Comparison of ENCODE assay signal across 16 cellular contexts in the genomic region with DNA sequence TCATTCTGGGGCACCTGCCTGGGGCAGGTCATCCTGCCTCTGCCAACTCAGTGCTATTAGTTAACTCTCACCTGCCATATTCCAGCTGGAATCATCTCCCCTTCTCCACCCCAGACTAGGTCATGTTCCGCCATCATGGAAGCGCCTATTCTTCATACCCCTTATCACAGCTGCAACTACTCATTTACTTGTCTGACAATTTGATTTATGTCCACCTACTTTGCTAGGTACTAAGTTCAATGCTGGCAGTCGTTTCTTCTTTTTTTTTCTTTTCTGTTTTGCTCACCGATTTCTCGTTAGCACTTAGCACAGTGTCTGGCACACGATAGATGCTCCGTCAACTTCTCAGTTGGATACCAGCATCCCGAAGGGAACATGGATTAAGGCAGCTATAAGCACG. TPM values are rescaled to one million over a fixed set of nuclear protein-coding genes. Genes with fewer than 3 reads are reported as not detected.
A peak's percentile ranks its signal among the peaks of the same experiment; 100 is the strongest.
DNase-seq lines count a peak whose midpoint lies in the region; ATAC-seq, FAIRE-seq and TF ChIP-seq lines count a peak whose summit lies in the region.
"Had no signal": no experiment of that assay in that cellular context is flagged by ENCODE, and none has a peak within 500 bp of the region (broad histone marks: within the 10 kb centered on the region; RNA-seq: fewer than 3 reads in every experiment).

No MANE protein-coding gene starts in this region.

- peaks cover 8% of the 10 kb centered on the region for H3K36me3 Mint-ChIP-seq in activated naive CD4-positive, alpha-beta T cell treated with anti-CD3 and anti-CD28 coated beads, Interleukin-2, amount 10 ng/mL, durations not matched to agents 7 days and 5 days
- H3K36me3 Mint-ChIP-seq in progenitor cell of endocrine pancreas (ENCODE audit: insufficient read depth): peaks cover 2% of the 10 kb centered on the region

- TF ChIP-seq CTCF in OCI-LY7 (conservative IDR thresholded peaks at IDR 0.05; ENCODE audit: low read length) (no peak), H1 (IDR thresholded peaks at IDR 0.05; ENCODE audit: control extremely low read depth in 1 of 3, insufficient read depth in 1 of 3, low read depth in 1 of 3, low read length in 3 of 3) (no peak), progenitor cell of endocrine pancreas (IDR thresholded peaks at IDR 0.05; ENCODE audit: unreplicated experiment) (no peak), upper lobe of right lung (IDR thresholded peaks at IDR 0.05) (no peak)

- no peak overlapping the region for H3K23ac ChIP-seq in H1 (ENCODE audit: insufficient read length)

- H3K9me3 Mint-ChIP-seq in activated naive CD4-positive, alpha-beta T cell treated with anti-CD3 and anti-CD28 coated beads, Interleukin-2, amount 10 ng/mL, durations not matched to agents 7 days and 5 days: no peaks in the 10 kb centered on the region
- H3K9me3 Mint-ChIP-seq in progenitor cell of endocrine pancreas (ENCODE audit: low read depth): peaks cover 14% of the 10 kb centered on the region

- H4K91ac ChIP-seq in H1 (replicated peaks; ENCODE audit: insufficient read length, low read length): no peak overlapping the region

- ATAC-seq in upper lobe of right lung: no peak
- ATAC-seq in stimulated activated naive CD8-positive, alpha-beta T cell treated with anti-CD3 and anti-CD28 coated beads, Interleukin-15, Interleukin-2, amounts not matched to agents 100 U/mL and 50 U/mL, for 24 hours: no peak

- H3K9me3 ChIP-seq in OCI-LY7 (ENCODE audit: low read length) (no peaks in the 10 kb centered on the region), H1 (ENCODE audit: insufficient read depth in 2 of 2, low read depth in 1 of 2, low read length in 1 of 2) (no peaks in the 10 kb centered on the region), upper lobe of right lung (no peaks in the 10 kb centered on the region)
- H3K9me3 ChIP-seq: breast epithelium, pancreas, suprapubic skin had no signal

- peak overlapping the region; percentile 4 for H3K4me3 Mint-ChIP-seq in activated naive CD4-positive, alpha-beta T cell treated with anti-CD3 and anti-CD28 coated beads, Interleukin-2, amount 10 ng/mL, durations not matched to agents 7 days and 5 days
- H3K4me3 Mint-ChIP-seq in progenitor cell of endocrine pancreas (ENCODE audit: low read depth): peak overlapping the region; percentile 5

- H3K27ac ChIP-seq in OCI-LY7 (ENCODE audit: low read depth, low read length, poor library complexity, severe bottlenecking) (no peak overlapping the region), H1 (ENCODE audit: low read depth, low read length) (no peak overlapping the region), upper lobe of right lung (no peak overlapping the region)

- no peaks in the 10 kb centered on the region for H3K9me2 ChIP-seq in OCI-LY7 (ENCODE audit: insufficient read depth, low read length)

- POLR2A ChIA-PET in OCI-LY7 (lab: Charles Lee): no interaction called here
- POLR2A ChIA-PET in H1 (lab: Charles Lee; ENCODE audit: partially characterized antibody): no interaction called here

- no peak overlapping the region; the same call in 1 of the 2 replicates for H2AK5ac ChIP-seq in H1 (ENCODE audit: low read depth, low read length)

- H2AFZ ChIP-seq in OCI-LY7 (ENCODE audit: low read length) (peak overlapping the region; percentile 96), H1 (ENCODE audit: low read length) (no peak overlapping the region)

- WGBS in H1 (ENCODE audit: extremely low coverage in 1 of 2, insufficient coverage in 1 of 2, insufficient read length in 1 of 2, insufficient replicate concordance in 2 of 2, low coverage in 1 of 2, low lambda C conversion rate in 2 of 2, missing lambda C conversion rate in 1 of 2), 2 experiments: 93% methylated on average over 7 of the region's 9 CpGs; no CpG with 5 or more reads in 1 of the 2 experiments

- intact Hi-C loops in OCI-LY7 (cut with micrococcal nuclease; ENCODE audit: unreplicated experiment): loop anchor here (5.0 kb wide), 1 partner anchor 612 kb away; no protein-coding TSS in a partner anchor
- intact Hi-C loops in upper lobe of right lung (cut with DNase I): no loop called here

- H3K56ac ChIP-seq in H1 (replicated peaks; ENCODE audit: insufficient read length, low read depth, low read length): no peak overlapping the region

- peak overlapping the region; percentile 57; the same call in 1 of the 2 replicates for H4K8ac ChIP-seq in H1 (ENCODE audit: extremely low read depth, insufficient read depth, low read length)

- no peak for DNase-seq in activated naive CD4-positive, alpha-beta T cell treated with anti-CD3 and anti-CD28 coated beads, Interleukin-2, amount 10 ng/mL, durations not matched to agents 7 days and 5 days
- DNase-seq in activated naive CD4-positive, alpha-beta T cell treated with Interleukin-2 at 50 U/mL for 16 hours: no peak
- DNase-seq in OCI-LY7 (ENCODE audit: low spot score): no peak
- no peak for DNase-seq in H1 (ENCODE audit: low read depth in 1 of 2, low spot score in 2 of 2)
- DNase-seq in progenitor cell of endocrine pancreas (ENCODE audit: low spot score, unreplicated experiment): no peak
- DNase-seq in UCSD-AML1 (lab: John Stamatoyannopoulos, UW; ENCODE audit: unreplicated experiment): no peak
- DNase-seq in upper lobe of right lung: no peak
- DNase-seq in stimulated activated naive CD8-positive, alpha-beta T cell treated with anti-CD3 and anti-CD28 coated beads, Interleukin-15, Interleukin-2, amounts not matched to agents 100 U/mL and 50 U/mL, for 24 hours: no peak
- DNase-seq: activated CD4-positive, alpha-beta T cell treated with anti-CD3 and anti-CD28 coated beads, Interleukin-2, amount 50 U/mL, for 1 hour; DMS53; foreskin melanocyte; NCI-H1417 treated with DMSO at 0.1 percent for 48 hours; NCI-H446 treated with DMSO at 0.1 percent for 48 hours; pancreas had no signal

- H3K9ac ChIP-seq in H1 (replicated peaks in 1 of 4; ENCODE audit: extremely low read depth in 1 of 4, low read depth in 3 of 4, low read length in 3 of 4): no peak overlapping the region

- H3K4me3 ChIP-seq in OCI-LY7 (ENCODE audit: low read depth, low read length, poor library complexity, severe bottlenecking): peak overlapping the region; percentile 96
- no peak overlapping the region; a peak in 2 of 8 replicates for H3K4me3 ChIP-seq in H1 (ENCODE audit: extremely low read depth in 1 of 4, insufficient read depth in 2 of 4, low read depth in 3 of 4, low read length in 4 of 4)
- no peak overlapping the region for H3K4me3 ChIP-seq in upper lobe of right lung

- FAIRE-seq in H1 (lab: Jason Lieb, UNC): no peak
- FAIRE-seq: pancreas had no signal

- H3K79me2 ChIP-seq in OCI-LY7 (ENCODE audit: insufficient read depth, low read depth, low read length) (peaks cover 34% of the 10 kb centered on the region), H1 (ENCODE audit: control insufficient read depth in 1 of 2, insufficient read depth in 2 of 2, low read length in 2 of 2) (peaks cover 0 to 34% of the 10 kb centered on the region in 2 experiments; a peak in 2 of 4 replicates)

- H3K4me1 Mint-ChIP-seq in activated naive CD4-positive, alpha-beta T cell treated with anti-CD3 and anti-CD28 coated beads, Interleukin-2, amount 10 ng/mL, durations not matched to agents 7 days and 5 days: peaks cover 34% of the 10 kb centered on the region
- peaks cover 17% of the 10 kb centered on the region for H3K4me1 Mint-ChIP-seq in progenitor cell of endocrine pancreas (ENCODE audit: low read depth)

- TF ChIP-seq POLR2A in H1 (IDR thresholded peaks at IDR 0.05; ENCODE audit: control extremely low read depth in 1 of 2, low read depth in 2 of 2, low read length in 2 of 2): no peak

- no TSS peak for BruUV-seq in OCI-LY7 (replicated peaks; lab: Mats Ljungman, UMichigan)

- H2BK12ac ChIP-seq in H1 (ENCODE audit: low read depth, low read length): peak overlapping the region; percentile 77; the same call in 1 of the 2 replicates

- no peak overlapping the region for H3K14ac ChIP-seq in H1 (ENCODE audit: insufficient read length)

- H2BK5ac ChIP-seq in H1 (ENCODE audit: low read depth, low read length): no peak overlapping the region

- H3K27me3 ChIP-seq in H1 (replicated peaks in 1 of 4; ENCODE audit: control insufficient read depth in 3 of 4, extremely low read depth in 1 of 4, insufficient read depth in 3 of 4, low read length in 3 of 4) (peaks cover 0 to 4% (median 2%) of the 10 kb centered on the region in 4 experiments; a peak in 3 of 7 replicates), upper lobe of right lung (no peaks in the 10 kb centered on the region)
- H3K27me3 ChIP-seq: breast epithelium, pancreas, suprapubic skin had no signal

- H3K23me2 ChIP-seq in H1 (ENCODE audit: low read depth, low read length): no peaks in the 10 kb centered on the region

- peak overlapping the region; percentile 28 for H3K27ac Mint-ChIP-seq in activated naive CD4-positive, alpha-beta T cell treated with anti-CD3 and anti-CD28 coated beads, Interleukin-2, amount 10 ng/mL, durations not matched to agents 7 days and 5 days
- no peak overlapping the region for H3K27ac Mint-ChIP-seq in progenitor cell of endocrine pancreas

- peaks cover 28% of the 10 kb centered on the region for H4K20me1 ChIP-seq in OCI-LY7 (ENCODE audit: insufficient read depth, low read length)
- H4K20me1 ChIP-seq in H1 (replicated peaks in 1 of 2; ENCODE audit: control insufficient read depth in 1 of 2, insufficient read depth in 2 of 2, low read length in 2 of 2): peaks cover 0 to 2% of the 10 kb centered on the region in 2 experiments

- peak overlapping the region; percentile 87 for H3K4me2 ChIP-seq in OCI-LY7 (ENCODE audit: low read length)
- peak overlapping the region in 1 of 2 experiments; percentile 52; a peak in 2 of 4 replicates for H3K4me2 ChIP-seq in H1 (ENCODE audit: insufficient read depth in 1 of 2, low read depth in 2 of 2, low read length in 2 of 2)

- TF ChIP-seq EP300 in H1 (IDR thresholded peaks at IDR 0.05; ENCODE audit: borderline replicate concordance in 1 of 2, low read depth in 2 of 2, low read length in 2 of 2): no peak

- H3K4ac ChIP-seq in H1 (replicated peaks; ENCODE audit: insufficient read length, low read depth, low read length): no peak overlapping the region

- no peak overlapping the region for H2BK20ac ChIP-seq in H1 (ENCODE audit: low read length)

- CTCF ChIA-PET in activated naive CD4-positive, alpha-beta T cell treated with anti-CD3 and anti-CD28 coated beads, Interleukin-2, amount 10 ng/mL, durations not matched to agents 7 days and 5 days (lab: Charles Lee): no interaction called here
- CTCF ChIA-PET in OCI-LY7 (lab: Charles Lee; ENCODE audit: unreplicated experiment): no interaction called here
- CTCF ChIA-PET in H1 (lab: Charles Lee; ENCODE audit: partially characterized antibody): interaction anchor here (1.0 kb wide), 1 partner anchor 57 kb away, joined by 5 read pairs; no protein-coding TSS in a partner anchor

- H2BK120ac ChIP-seq in H1 (replicated peaks; ENCODE audit: low read depth, low read length): no peak overlapping the region

- H3K18ac ChIP-seq in H1 (ENCODE audit: extremely low read depth, low read length): no peak overlapping the region

- H2BK15ac ChIP-seq in H1 (ENCODE audit: low read length): no peak overlapping the region

- no peak for TF ChIP-seq RAD21 in H1 (IDR thresholded peaks at IDR 0.05 in 1 of 2, conservative IDR thresholded peaks at IDR 0.05 in 1 of 2; ENCODE audit: low read depth in 2 of 2, low read length in 2 of 2)

- H3K36me3 ChIP-seq in OCI-LY7 (ENCODE audit: insufficient read depth, low read length) (no peaks in the 10 kb centered on the region), H1 (ENCODE audit: control insufficient read depth in 2 of 4, insufficient read depth in 4 of 4, low read length in 3 of 4) (no peaks in the 10 kb centered on the region), upper lobe of right lung (no peaks in the 10 kb centered on the region)
- H3K36me3 ChIP-seq: breast epithelium, pancreas, suprapubic skin had no signal

- peaks cover 29% of the 10 kb centered on the region for H3K4me1 ChIP-seq in OCI-LY7 (ENCODE audit: insufficient read depth, low read length, poor library complexity, severe bottlenecking)
- H3K4me1 ChIP-seq in H1 (replicated peaks in 1 of 4; ENCODE audit: control insufficient read depth in 3 of 4, insufficient read depth in 4 of 4, low read length in 3 of 4): peaks cover 0 to 4% (median 2%) of the 10 kb centered on the region in 4 experiments; a peak in 2 of 7 replicates
- no peaks in the 10 kb centered on the region for H3K4me1 ChIP-seq in upper lobe of right lung
- H3K4me1 ChIP-seq: breast epithelium had no signal

- no peaks in the 10 kb centered on the region for H3K27me3 Mint-ChIP-seq in activated naive CD4-positive, alpha-beta T cell treated with anti-CD3 and anti-CD28 coated beads, Interleukin-2, amount 10 ng/mL, durations not matched to agents 7 days and 5 days
- H3K27me3 Mint-ChIP-seq in progenitor cell of endocrine pancreas: no peaks in the 10 kb centered on the region

- H3K79me1 ChIP-seq in H1 (ENCODE audit: low read depth, low read length): no peaks in the 10 kb centered on the region

- no peak overlapping the region for H4K5ac ChIP-seq in H1 (ENCODE audit: insufficient read length, low read depth, low read length)

RNA-seq across cellular contexts. Expression of a gene that starts 1.1 kb away (rescaled TPM):
- total RNA-seq in OCI-LY7 (2014; rRNA removed; shearing (Covaris generic)): 19.6 and 39.6 TPM in 2 replicates
- total RNA-seq in OCI-LY7 (2022) (46.7 and 51.7 TPM in 2 replicates), progenitor cell of endocrine pancreas (68.3 and 70.8 TPM in 2 replicates), upper lobe of right lung (51.2 TPM)
- 43.6 and 49.4 TPM in 2 replicates for total RNA-seq in H1 (2021; fragmentation: NEBNext Ultra II Directional; extraction: Animal tissue kit (Norgen Biotek cat#: 25700))
- 10.8 and 15.2 TPM in 2 replicates for polyA plus RNA-seq in H1 (2011; rRNA removed)
- 22.8 TPM for polyA plus RNA-seq in H1 (2011; cell fraction: cytosol; rRNA removed)
- polyA plus RNA-seq in H1 (2011; cell fraction: nucleus; rRNA removed): 21.4 TPM
- 33.8 to 51.8 TPM (median 42.0 TPM) in 4 replicates for polyA plus RNA-seq in H1 (2012, experiment 1 of 2)
- polyA plus RNA-seq in H1 (2012, experiment 2 of 2): 2.9 TPM
- polyA plus RNA-seq in H1 (2013, experiment 1 of 2): 31.5 TPM
- 28.9 TPM for polyA plus RNA-seq in H1 (2013, experiment 2 of 2)
- 21.2 and 37.4 TPM in 2 replicates for polyA minus RNA-seq in H1 (2011; rRNA and poly(A)+ RNA removed)
- polyA minus RNA-seq in H1 (2011; cell fraction: cytosol; rRNA and poly(A)+ RNA removed): 23.8 TPM
- polyA minus RNA-seq in H1 (2011; cell fraction: nucleus; rRNA and poly(A)+ RNA removed): 55.2 TPM
